ENCODE assay signal across 1 cellular context in genomic region chr12:80979821-80980220, GRCh38.
TF ChIP-seq lines count a peak whose summit lies in the region.

No MANE protein-coding gene starts in this region.

TF ChIP-seq in GM23338, 12 proteins besides CTCF, POLR2A, EP300 and RAD21 (continued from another document):
- TF ChIP-seq ZNF462 (CRISPR knock-in tag; IDR thresholded peaks at IDR 0.05) (no peak), JUNB (IDR thresholded peaks at IDR 0.05; ENCODE audit: unreplicated experiment) (no peak), NANOG (IDR thresholded peaks at IDR 0.05; ENCODE audit: borderline replicate concordance) (no peak), POLR2AphosphoS5 (IDR thresholded peaks at IDR 0.05; ENCODE audit: low read depth) (no peak), ZNF331 (CRISPR knock-in tag; IDR thresholded peaks at IDR 0.05; ENCODE audit: low read depth) (no peak)
